ENCODE assay signal across 1 cellular context in genomic region chr16:57185446-57185944, GRCh38.
TF ChIP-seq lines count a peak whose summit lies in the region.

No MANE protein-coding gene starts in this region.

TF ChIP-seq in HEK293, 187 proteins besides CTCF, POLR2A, EP300 and RAD21 (continued from another document and continues in another):
- TF ChIP-seq PRDM2 (tag by site-specific recombination; IDR thresholded peaks at IDR 0.05; ENCODE audit: borderline replicate concordance): no peak
- no peak for TF ChIP-seq SP3 (tag by site-specific recombination; IDR thresholded peaks at IDR 0.05)
- TF ChIP-seq ZBTB11 (tag by site-specific recombination; conservative IDR thresholded peaks at IDR 0.05; ENCODE audit: low read depth): peak; percentile 90
- no peak for TF ChIP-seq ZNF48 (tag by site-specific recombination; IDR thresholded peaks at IDR 0.05)
- TF ChIP-seq ZNF148 (tag by site-specific recombination; IDR thresholded peaks at IDR 0.05; ENCODE audit: borderline replicate concordance): no peak
- TF ChIP-seq ZNF571 (tag by site-specific recombination; IDR thresholded peaks at IDR 0.05): no peak
- TF ChIP-seq ZNF645 (tag by site-specific recombination; IDR thresholded peaks at IDR 0.05): no peak
- no peak for TF ChIP-seq ZNF155 (tag by site-specific recombination; IDR thresholded peaks at IDR 0.05)
- peak; percentile 8; the same call in 1 of the 2 replicates for TF ChIP-seq PRDM1 (tag by site-specific recombination; IDR thresholded peaks at IDR 0.05)
- no peak for TF ChIP-seq ZNF521 (tag by site-specific recombination; IDR thresholded peaks at IDR 0.05)
- TF ChIP-seq ZNF549 (tag by site-specific recombination; IDR thresholded peaks at IDR 0.05): no peak
- TF ChIP-seq ZNF518A (tag by site-specific recombination; conservative IDR thresholded peaks at IDR 0.05; ENCODE audit: low read depth): no peak
- TF ChIP-seq ZNF701 (tag by site-specific recombination; IDR thresholded peaks at IDR 0.05): no peak
- no peak for TF ChIP-seq ZNF138 (tag by site-specific recombination; IDR thresholded peaks at IDR 0.05; ENCODE audit: borderline replicate concordance)
- TF ChIP-seq ZFP3 (tag by site-specific recombination; IDR thresholded peaks at IDR 0.05; ENCODE audit: low read depth): no peak
- TF ChIP-seq ZNF16 (tag by site-specific recombination; IDR thresholded peaks at IDR 0.05; ENCODE audit: low read depth): no peak
- TF ChIP-seq GLI4 (tag by site-specific recombination; IDR thresholded peaks at IDR 0.05): no peak
- TF ChIP-seq ZNF660 (tag by site-specific recombination; IDR thresholded peaks at IDR 0.05): no peak
- 0 out of 2 replicates have a peak, but pooled peaks have one; percentile 29 for TF ChIP-seq ZFP37 (tag by site-specific recombination; IDR thresholded peaks at IDR 0.05)
- TF ChIP-seq WT1 (tag by site-specific recombination; IDR thresholded peaks at IDR 0.05): no peak
- TF ChIP-seq ZNF514 (tag by site-specific recombination; IDR thresholded peaks at IDR 0.05): no peak
- TF ChIP-seq ZNF202 (tag by site-specific recombination; IDR thresholded peaks at IDR 0.05; ENCODE audit: borderline replicate concordance): no peak
- peak; percentile 97 for TF ChIP-seq ZNF366 (tag by site-specific recombination; conservative IDR thresholded peaks at IDR 0.05)
- no peak for TF ChIP-seq GLIS1 (tag by site-specific recombination; IDR thresholded peaks at IDR 0.05)
- TF ChIP-seq KLF1 (tag by site-specific recombination; IDR thresholded peaks at IDR 0.05): no peak
- TF ChIP-seq KLF10 (tag by site-specific recombination; IDR thresholded peaks at IDR 0.05): no peak
- peak; percentile 90 for TF ChIP-seq PRDM10 (tag by site-specific recombination; IDR thresholded peaks at IDR 0.05)
- TF ChIP-seq ZNF335 (tag by site-specific recombination; conservative IDR thresholded peaks at IDR 0.05): peak; percentile 96
- TF ChIP-seq EGR2 (tag by site-specific recombination; IDR thresholded peaks at IDR 0.05; ENCODE audit: low read depth): no peak
- no peak for TF ChIP-seq ZNF585B (tag by site-specific recombination; IDR thresholded peaks at IDR 0.05)
- TF ChIP-seq ZNF133 (tag by site-specific recombination; IDR thresholded peaks at IDR 0.05): no peak
- no peak for TF ChIP-seq ZNF747 (tag by site-specific recombination; IDR thresholded peaks at IDR 0.05)
- no peak for TF ChIP-seq ZNF626 (tag by site-specific recombination; IDR thresholded peaks at IDR 0.05)
- TF ChIP-seq KLF9 (tag by site-specific recombination; IDR thresholded peaks at IDR 0.05; ENCODE audit: low read depth): no peak
- TF ChIP-seq ZBTB21 (tag by site-specific recombination; IDR thresholded peaks at IDR 0.05): no peak
- TF ChIP-seq ZNF777 (tag by site-specific recombination; IDR thresholded peaks at IDR 0.05; ENCODE audit: borderline replicate concordance): peak; percentile 45; the same call in 1 of the 2 replicates
- TF ChIP-seq ZNF140 (tag by site-specific recombination; IDR thresholded peaks at IDR 0.05): no peak
